8 cellular contexts compared by ENCODE assay signal in the genomic region with DNA sequence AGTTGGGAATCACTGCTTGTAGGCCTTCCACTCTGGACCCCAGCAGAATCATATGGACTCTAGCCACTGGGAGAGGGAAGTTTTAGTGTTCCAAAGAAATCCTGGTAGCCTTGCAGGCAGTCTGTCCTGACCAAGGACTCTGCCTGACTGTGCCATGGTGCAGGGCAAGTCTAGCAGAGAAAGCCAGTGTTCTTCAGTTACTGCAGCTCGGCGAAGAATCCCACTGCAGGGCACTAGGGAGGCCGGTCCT. TPM values are rescaled to one million over a fixed set of nuclear protein-coding genes. Genes with fewer than 3 reads are reported as not detected.
DNase-seq lines count a peak whose midpoint lies in the region; FAIRE-seq and TF ChIP-seq lines count a peak whose summit lies in the region.

No MANE protein-coding gene starts in this region.

- H2BK120ac ChIP-seq in H1 (replicated peaks; ENCODE audit: low read depth, low read length) = no peak overlapping the region

- H3K4me2 ChIP-seq in H1 (ENCODE audit: insufficient read depth in 1 of 2, low read depth in 2 of 2, low read length in 2 of 2) = peak overlapping the region; percentile 77 to 96

- H3K79me1 ChIP-seq in H1 (ENCODE audit: low read depth, low read length) = no peaks in the 10 kb centered on the region

- H3K9ac ChIP-seq in NT2/D1 (ENCODE audit: insufficient read length, low read depth) = peak overlapping the region; percentile 75
- H3K9ac ChIP-seq in H1 (replicated peaks in 1 of 4; ENCODE audit: extremely low read depth in 1 of 4, low read depth in 3 of 4, low read length in 3 of 4) = peak overlapping the region in 2 of 4 experiments; percentile 56 to 58; a peak in 2 of 7 replicates

- 34% methylated on average over 3 of the region's 3 CpGs; no CpG with 5 or more reads in 1 of the 2 experiments for WGBS in H1 (ENCODE audit: extremely low coverage in 1 of 2, insufficient coverage in 1 of 2, insufficient read length in 1 of 2, insufficient replicate concordance in 2 of 2, low coverage in 1 of 2, low lambda C conversion rate in 2 of 2, missing lambda C conversion rate in 1 of 2), 2 experiments

- peak overlapping the region; percentile 88 for H3K27ac Mint-ChIP-seq in neural crest cell (ENCODE audit: unreplicated experiment)

- H3K4ac ChIP-seq in H1 (replicated peaks; ENCODE audit: insufficient read length, low read depth, low read length) = no peak overlapping the region

- TF ChIP-seq CTCF in GM13977 (IDR thresholded peaks at IDR 0.05; ENCODE audit: extremely low read depth, insufficient read depth, missing control alignments) = no peak
- no peak for TF ChIP-seq CTCF in H1 (IDR thresholded peaks at IDR 0.05; ENCODE audit: control extremely low read depth in 1 of 3, insufficient read depth in 1 of 3, low read depth in 1 of 3, low read length in 3 of 3)
- no peak for TF ChIP-seq CTCF in neural crest cell (conservative IDR thresholded peaks at IDR 0.05)

- no peak for TF ChIP-seq RAD21 in H1 (IDR thresholded peaks at IDR 0.05 in 1 of 2, conservative IDR thresholded peaks at IDR 0.05 in 1 of 2; ENCODE audit: low read depth in 2 of 2, low read length in 2 of 2)

- H3K79me2 ChIP-seq in H1 (ENCODE audit: control insufficient read depth in 1 of 2, insufficient read depth in 2 of 2, low read length in 2 of 2) = peaks cover 4 to 42% of the 10 kb centered on the region in 2 experiments; a peak in 2 of 4 replicates

- peaks cover 4% of the 10 kb centered on the region for H3K27me3 Mint-ChIP-seq in neural crest cell (ENCODE audit: low read depth)

- CTCF ChIA-PET in H1 (lab: Charles Lee; ENCODE audit: partially characterized antibody) = interaction anchor here (0.7 to 2.4 kb wide), 6 partner anchors 20 to 484 kb away, joined by 3 to 10 read pairs (median 4); a partner anchor contains a TSS

- POLR2A ChIA-PET in H1 (lab: Charles Lee; ENCODE audit: partially characterized antibody) = interaction anchor here (0.6 to 51.1 kb wide), 16 partner anchors 8 to 902 kb away, joined by 3 to 1766 read pairs (median 4); a partner anchor contains a TSS

- peak overlapping the region; percentile 51; the same call in 1 of the 2 replicates for H2AFZ ChIP-seq in H1 (ENCODE audit: low read length)

- no peak overlapping the region for H3K18ac ChIP-seq in H1 (ENCODE audit: extremely low read depth, low read length)

- peaks cover 3% of the 10 kb centered on the region for H3K36me3 Mint-ChIP-seq in neural crest cell (ENCODE audit: low read depth)

- H3K4me1 Mint-ChIP-seq in neural crest cell = peaks cover 66% of the 10 kb centered on the region

- H3K4me3 ChIP-seq in NT2/D1 (ENCODE audit: insufficient read length, low read depth) (peak overlapping the region; percentile 97), H1 (ENCODE audit: extremely low read depth in 1 of 4, insufficient read depth in 2 of 4, low read depth in 3 of 4, low read length in 4 of 4) (peak overlapping the region; percentile 90 to 100 (median 95); a peak in 7 of 8 replicates)

- H3K14ac ChIP-seq in H1 (ENCODE audit: insufficient read length) = no peak overlapping the region

- in situ Hi-C loops in GM13977 (cut with MboI; ENCODE audit: low pct_unique_long_range_greater_than_20kb, low sequenced_read_pairs, unreplicated experiment) = loop anchor here (25.0 kb wide), 2 partner anchors 461 to 636 kb away; no protein-coding TSS in a partner anchor

- H4K8ac ChIP-seq in H1 (ENCODE audit: extremely low read depth, insufficient read depth, low read length) = no peak overlapping the region

- H4K5ac ChIP-seq in H1 (ENCODE audit: insufficient read length, low read depth, low read length) = no peak overlapping the region

- no peak overlapping the region for H3K56ac ChIP-seq in H1 (replicated peaks; ENCODE audit: insufficient read length, low read depth, low read length)

- no peak for FAIRE-seq in H1 (lab: Jason Lieb, UNC)

- no peak overlapping the region for H4K91ac ChIP-seq in H1 (replicated peaks; ENCODE audit: insufficient read length, low read length)

- H3K23me2 ChIP-seq in H1 (ENCODE audit: low read depth, low read length) = peaks cover 12% of the 10 kb centered on the region

- H3K4me1 ChIP-seq in NT2/D1 (ENCODE audit: insufficient read depth, insufficient read length) = peaks cover 3% of the 10 kb centered on the region
- H3K4me1 ChIP-seq in H1 (replicated peaks in 1 of 4; ENCODE audit: control insufficient read depth in 3 of 4, insufficient read depth in 4 of 4, low read length in 3 of 4) = peaks cover 11 to 27% (median 22%) of the 10 kb centered on the region in 4 experiments

- H3K4me3 Mint-ChIP-seq in neural crest cell = peak overlapping the region; percentile 90

- H3K9me3 ChIP-seq in NT2/D1 (ENCODE audit: insufficient read depth, low read length) (no peaks in the 10 kb centered on the region; the same call in 1 of the 2 replicates), H1 (ENCODE audit: insufficient read depth in 2 of 2, low read depth in 1 of 2, low read length in 1 of 2) (no peaks in the 10 kb centered on the region)

- no peak for TF ChIP-seq POLR2A in H1 (IDR thresholded peaks at IDR 0.05; ENCODE audit: control extremely low read depth in 1 of 2, low read depth in 2 of 2, low read length in 2 of 2)

- 0 out of 2 replicates have a peak overlapping the region, but pooled peaks have one; percentile 79 for H2BK5ac ChIP-seq in H1 (ENCODE audit: low read depth, low read length)

- DNase-seq in GM13977 (ENCODE audit: low spot score) (peak; percentile 39), NT2/D1 (ENCODE audit: low read depth, low spot score) (no peak), H1 (ENCODE audit: low read depth in 1 of 2, low spot score in 2 of 2) (no peak), neural crest cell (ENCODE audit: low read depth, low spot score) (no peak), NCI-H1436 (lab: John Stamatoyannopoulos, UW) (no peak), HuH-7.5 (ENCODE audit: low spot score) (no peak), 8988T (no peak), cortex of kidney (lab: John Stamatoyannopoulos, UW) (no peak)

- H3K27ac ChIP-seq in H1 (ENCODE audit: low read depth, low read length) = no peak overlapping the region

- H2BK12ac ChIP-seq in H1 (ENCODE audit: low read depth, low read length) = no peak overlapping the region

- no peak overlapping the region for H2AK5ac ChIP-seq in H1 (ENCODE audit: low read depth, low read length)

- peaks cover 3 to 6% of the 10 kb centered on the region in 2 experiments for H4K20me1 ChIP-seq in H1 (replicated peaks in 1 of 2; ENCODE audit: control insufficient read depth in 1 of 2, insufficient read depth in 2 of 2, low read length in 2 of 2)

- no peak overlapping the region for H2BK20ac ChIP-seq in H1 (ENCODE audit: low read length)

- no peak overlapping the region for H2BK15ac ChIP-seq in H1 (ENCODE audit: low read length)

- H3K9me3 Mint-ChIP-seq in neural crest cell = no peaks in the 10 kb centered on the region

- no peak for TF ChIP-seq EP300 in H1 (IDR thresholded peaks at IDR 0.05; ENCODE audit: borderline replicate concordance in 1 of 2, low read depth in 2 of 2, low read length in 2 of 2)

- no peak overlapping the region for H3K23ac ChIP-seq in H1 (ENCODE audit: insufficient read length)

- no peaks in the 10 kb centered on the region for H3K27me3 ChIP-seq in NT2/D1 (ENCODE audit: insufficient read depth, insufficient read length)
- no peaks in the 10 kb centered on the region for H3K27me3 ChIP-seq in H1 (replicated peaks in 1 of 4; ENCODE audit: control insufficient read depth in 3 of 4, extremely low read depth in 1 of 4, insufficient read depth in 3 of 4, low read length in 3 of 4)

- H3K36me3 ChIP-seq in NT2/D1 (ENCODE audit: insufficient read depth, insufficient read length, low read length) = peaks cover 41% of the 10 kb centered on the region
- H3K36me3 ChIP-seq in H1 (ENCODE audit: control insufficient read depth in 2 of 4, insufficient read depth in 4 of 4, low read length in 3 of 4) = peaks cover 9 to 37% (median 26%) of the 10 kb centered on the region in 4 experiments

TF ChIP-seq in H1, 55 proteins besides CTCF, POLR2A, EP300 and RAD21 (continues in another document):
- TF ChIP-seq HDAC6 (IDR thresholded peaks at IDR 0.05; ENCODE audit: low read depth, low read length) (no peak), CTBP2 (IDR thresholded peaks at IDR 0.05; ENCODE audit: borderline replicate concordance, insufficient read depth, insufficient read length, low read length) (no peak), SRF (IDR thresholded peaks at IDR 0.05; ENCODE audit: low read depth, low read length) (no peak), MAFK (IDR thresholded peaks at IDR 0.05; ENCODE audit: low read depth, low read length) (no peak), SP4 (IDR thresholded peaks at IDR 0.05; ENCODE audit: low read length) (no peak), SP2 (IDR thresholded peaks at IDR 0.05; ENCODE audit: low read length) (no peak), TBP (IDR thresholded peaks at IDR 0.05; ENCODE audit: low read depth, low read length) (no peak), SP1 (IDR thresholded peaks at IDR 0.05; ENCODE audit: low read depth, low read length) (no peak), SAP30 (IDR thresholded peaks at IDR 0.05; ENCODE audit: insufficient read depth, insufficient replicate concordance, low read length) (no peak), SIN3A (conservative IDR thresholded peaks at IDR 0.05 in 1 of 2, IDR thresholded peaks at IDR 0.05 in 1 of 2; ENCODE audit: low read depth in 1 of 2, low read length in 2 of 2) (no peak), NANOG (IDR thresholded peaks at IDR 0.05; ENCODE audit: insufficient read depth, low read depth, low read length, poor library complexity, severe bottlenecking) (no peak), ASH2L (IDR thresholded peaks at IDR 0.05; ENCODE audit: low read length) (no peak), TEAD4 (IDR thresholded peaks at IDR 0.05; ENCODE audit: low read depth, low read length) (no peak), PHF8 (conservative IDR thresholded peaks at IDR 0.05; ENCODE audit: low read depth, low read length) (no peak), RBBP5 (IDR thresholded peaks at IDR 0.05; ENCODE audit: borderline replicate concordance, low read depth, low read length) (no peak), EZH2 (IDR thresholded peaks at IDR 0.05; ENCODE audit: low read depth, low read length, severe bottlenecking) (no peak), FOSL1 (IDR thresholded peaks at IDR 0.05; ENCODE audit: insufficient read depth, low read depth, low read length) (no peak), RXRA (IDR thresholded peaks at IDR 0.05; ENCODE audit: insufficient read depth, low read depth, low read length) (no peak)

RNA-seq across cellular contexts. Expression of a gene that starts 20.3 kb away (rescaled TPM):
- total RNA-seq in H1 (2021; fragmentation: NEBNext Ultra II Directional; extraction: Animal tissue kit (Norgen Biotek cat#: 25700)) = 378 and 389 TPM in 2 replicates
- polyA plus RNA-seq in H1 (2011; rRNA removed) = 90.6 and 116 TPM in 2 replicates
- 114 TPM for polyA plus RNA-seq in H1 (2011; cell fraction: cytosol; rRNA removed)
- polyA plus RNA-seq in H1 (2011; cell fraction: nucleus; rRNA removed) = 147 TPM
- 195 to 447 TPM (median 235 TPM) in 4 replicates for polyA plus RNA-seq in H1 (2012, experiment 1 of 2)
- 18.5 TPM for polyA plus RNA-seq in H1 (2012, experiment 2 of 2)
- 192 TPM for polyA plus RNA-seq in H1 (2013, experiment 1 of 2)
- polyA plus RNA-seq in H1 (2013, experiment 2 of 2) = 184 TPM
- polyA minus RNA-seq in H1 (2011; rRNA and poly(A)+ RNA removed) = 458 and 712 TPM in 2 replicates
- polyA minus RNA-seq in H1 (2011; cell fraction: cytosol; rRNA and poly(A)+ RNA removed) = 183 TPM
- 431 TPM for polyA minus RNA-seq in H1 (2011; cell fraction: nucleus; rRNA and poly(A)+ RNA removed)
- total RNA-seq in neural crest cell = 321 and 329 TPM in 2 replicates
